ENCODE assay signal across 4 cellular contexts in genomic region chr2:50484371-50484770, GRCh38.
"Had no signal": no experiment of that assay in that cellular context is flagged by ENCODE, and none has a peak within 500 bp of the region (broad histone marks: within the 10 kb centered on the region; RNA-seq: fewer than 3 reads in every experiment).

No MANE protein-coding gene starts in this region.

- DNase-seq: IMR-90, KBM-7 had no signal

- H3K27ac ChIP-seq: HL-60 had no signal

- H3K4me3 ChIP-seq: K562 had no signal
